In genomic region chr14:68181395-68182326, GRCh38 we compare ENCODE assay signal across 11 cellular contexts.
DNase-seq lines count a peak whose midpoint lies in the region; ATAC-seq, FAIRE-seq and TF ChIP-seq lines count a peak whose summit lies in the region.
"Had no signal": no experiment of that assay in that cellular context is flagged by ENCODE, and none has a peak within 500 bp of the region (broad histone marks: within the 10 kb centered on the region; RNA-seq: fewer than 3 reads in every experiment).

No MANE protein-coding gene starts in this region.

- no peak overlapping the region for H3K27ac ChIP-seq in left ventricle myocardium inferior (replicated peaks)

- TF ChIP-seq CTCF in osteocyte (IDR thresholded peaks at IDR 0.05) (no peak), left ventricle myocardium inferior (IDR thresholded peaks at IDR 0.05; ENCODE audit: borderline replicate concordance) (no peak)

- H3K36me3 ChIP-seq in MG63 (no peaks in the 10 kb centered on the region), left ventricle myocardium inferior (no peaks in the 10 kb centered on the region)

- H3K4me1 ChIP-seq in left ventricle myocardium inferior = no peaks in the 10 kb centered on the region

- peaks cover 9 to 17% of the 10 kb centered on the region in 2 donors for H3K4me1 Mint-ChIP-seq in effector memory CD8-positive, alpha-beta T cell (ENCODE audit: low read depth in 2 of 2)
- peaks cover 38% of the 10 kb centered on the region for H3K4me1 Mint-ChIP-seq in osteocyte (ENCODE audit: unreplicated experiment)

- H3K9me3 ChIP-seq in MG63 (no peaks in the 10 kb centered on the region), left ventricle myocardium inferior (replicated peaks) (no peaks in the 10 kb centered on the region)

- no peak for FAIRE-seq in GM12891 (lab: Jason Lieb, UNC)

- ATAC-seq in effector memory CD8-positive, alpha-beta T cell (replicated peaks) = no peak
- ATAC-seq in GM18909 (IDR thresholded peaks at IDR 0.05; ENCODE audit: poor library complexity, unreplicated experiment) = no peak
- ATAC-seq: GM23338 had no signal

- no peak for DNase-seq in GM12891 (ENCODE audit: insufficient read length, low spot score)
- peak; percentile 15 for DNase-seq in MG63
- no peak for DNase-seq in effector memory CD8-positive, alpha-beta T cell
- no peak for DNase-seq in osteocyte (ENCODE audit: extremely low spot score, unreplicated experiment)
- no peak for DNase-seq in left ventricle myocardium inferior
- DNase-seq in stimulated activated CD4-positive, alpha-beta T cell treated with anti-CD3 and anti-CD28 coated beads, Interleukin-12 subunit alpha, Interleukin-12 subunit beta, amount 100 ng/mL, for 4 hours = no peak
- DNase-seq in stimulated activated naive CD4-positive, alpha-beta T cell treated with Interleukin-2 at 50 U/mL for 16 hours (lab: John Stamatoyannopoulos, UW) = no peak
- DNase-seq: NCI-H774; stimulated activated CD8-positive, alpha-beta memory T cell treated with anti-CD3 and anti-CD28 coated beads, Interleukin-4, amount 100 ng/mL, for 48 hours had no signal

- no peaks in the 10 kb centered on the region for H3K27me3 ChIP-seq in MG63
- H3K27me3 ChIP-seq in left ventricle myocardium inferior (ENCODE audit: low read depth) = peaks cover 4% of the 10 kb centered on the region

- no peaks in the 10 kb centered on the region for H3K9me3 Mint-ChIP-seq in effector memory CD8-positive, alpha-beta T cell
- H3K9me3 Mint-ChIP-seq in osteocyte (ENCODE audit: unreplicated experiment) = peaks cover 5% of the 10 kb centered on the region
- H3K9me3 Mint-ChIP-seq: GM23338 had no signal

- peak overlapping the region; percentile 6 to 21 for H3K27ac Mint-ChIP-seq in effector memory CD8-positive, alpha-beta T cell
- H3K27ac Mint-ChIP-seq in osteocyte (ENCODE audit: unreplicated experiment) = peak overlapping the region; percentile 52
- H3K27ac Mint-ChIP-seq: GM23338 had no signal

- no peaks in the 10 kb centered on the region for H3K36me3 Mint-ChIP-seq in effector memory CD8-positive, alpha-beta T cell (ENCODE audit: insufficient read depth)
- no peaks in the 10 kb centered on the region for H3K36me3 Mint-ChIP-seq in osteocyte (ENCODE audit: unreplicated experiment)

- intact Hi-C loops in left ventricle myocardium inferior (cut with micrococcal nuclease) = no loop called here

- no peak overlapping the region for H3K4me3 Mint-ChIP-seq in effector memory CD8-positive, alpha-beta T cell
- H3K4me3 Mint-ChIP-seq in osteocyte (ENCODE audit: unreplicated experiment) = no peak overlapping the region
- H3K4me3 Mint-ChIP-seq: GM23338 had no signal

- H3K27me3 Mint-ChIP-seq in effector memory CD8-positive, alpha-beta T cell = no peaks in the 10 kb centered on the region
- H3K27me3 Mint-ChIP-seq in osteocyte (ENCODE audit: unreplicated experiment) = no peaks in the 10 kb centered on the region

- no peak for TF ChIP-seq POLR2A in GM12891 (IDR thresholded peaks at IDR 0.05; ENCODE audit: low read depth, low read length)

- H3K4me3 ChIP-seq in MG63 = no peak overlapping the region
- H3K4me3 ChIP-seq in left ventricle myocardium inferior = no peak overlapping the region
- H3K4me3 ChIP-seq: GM23338 had no signal

TF ChIP-seq in GM12891, 5 proteins besides CTCF, POLR2A, EP300 and RAD21:
- TF ChIP-seq SPI1 (IDR thresholded peaks at IDR 0.05; ENCODE audit: low read depth, low read length) (peak; percentile 16; the same call in 1 of the 2 replicates), POU2F2 (IDR thresholded peaks at IDR 0.05; ENCODE audit: low read depth, low read length) (peak; percentile 89), PAX5 (IDR thresholded peaks at IDR 0.05; ENCODE audit: insufficient read depth, low read length, severe bottlenecking) (no peak)
